Comparison of ENCODE assay signal across 8 cellular contexts in the genomic region with DNA sequence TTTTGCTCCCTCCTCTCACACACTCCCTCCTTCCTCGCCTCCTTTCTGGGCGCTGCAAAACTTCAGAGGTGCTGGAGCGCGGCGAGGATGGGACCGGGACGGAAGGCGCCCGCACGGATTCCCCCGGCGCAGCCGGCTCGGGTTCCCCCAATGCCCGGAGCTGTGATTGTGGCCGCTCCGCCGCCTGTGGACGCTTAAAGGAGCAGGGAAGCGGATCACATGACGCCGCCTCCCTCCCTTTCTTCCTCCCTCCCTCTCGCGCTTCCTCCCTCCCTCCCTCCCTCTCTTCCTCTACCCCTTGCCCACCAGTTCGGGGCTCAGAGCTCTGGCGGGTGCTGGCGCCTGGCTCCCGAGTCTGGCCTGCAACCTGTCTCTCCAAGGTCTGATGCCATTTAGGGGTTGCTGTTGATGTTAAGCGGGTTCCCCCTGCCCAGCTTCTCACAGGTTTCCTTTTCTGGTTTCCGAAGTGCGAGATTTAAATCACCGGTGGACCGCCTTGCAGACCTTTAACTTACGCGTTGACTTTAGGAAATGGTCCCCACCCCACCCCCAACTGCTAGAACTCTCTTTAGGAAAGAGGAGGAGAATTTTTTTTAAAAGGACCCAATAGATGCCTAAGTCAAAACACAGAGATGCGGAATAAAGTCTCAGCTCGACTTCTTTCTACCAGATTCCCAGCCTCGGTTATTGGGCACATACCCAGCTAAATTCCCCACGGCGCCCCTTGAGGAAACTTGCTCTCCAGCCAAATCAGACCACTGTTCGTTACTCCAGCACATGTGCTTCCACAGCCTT. TPM values are rescaled to one million over a fixed set of nuclear protein-coding genes. Genes with fewer than 3 reads are reported as not detected.
DNase-seq lines count a peak whose midpoint lies in the region; ATAC-seq and TF ChIP-seq lines count a peak whose summit lies in the region.

A gene (minus strand): TSS at position 170 of the 795 bp plus-strand sequence. CDS start 224 bp downstream, outside the sequence.

- DNase-seq in ELF-1 (ENCODE audit: low read depth, low spot score) (peak; percentile 90), NCI-H1694 treated with DMSO at 0.1 percent for 48 hours (lab: John Stamatoyannopoulos, UW) (peak; percentile 26), anterior cingulate cortex (lab: John Stamatoyannopoulos, UW) (peak in 57 of 58 donors; percentile 17 to 86 (median 68)), left ventricle myocardium inferior (peak; percentile 82), trophoblast cell (peak in 1 of 2 donors; percentile 42)
- no peak for DNase-seq in activated CD4-positive, alpha-beta memory T cell treated with anti-CD3 and anti-CD28 coated beads, Interleukin-2, amount 10 ng/mL, durations not matched to agents 7 days and 5 days
- DNase-seq in activated CD4-positive, CD25-positive, alpha-beta regulatory T cell treated with anti-CD3 and anti-CD28 coated beads, Interleukin-2, amount 50 U/mL, for 72 hours: no peak

- peak within 1 kb of the TSS; percentile 98 for H3K9ac ChIP-seq in trophoblast cell (ENCODE audit: low read length)

- no peak for ATAC-seq in HG03469 (IDR thresholded peaks at IDR 0.05; ENCODE audit: unreplicated experiment)

- peak within 1 kb of the TSS; percentile 19 for H4K12ac ChIP-seq in trophoblast cell (ENCODE audit: low read depth, low read length)

- H3K4ac ChIP-seq in trophoblast cell (ENCODE audit: low read depth, low read length): peak within 1 kb of the TSS; percentile 93

- H3K36me3 ChIP-seq in left ventricle myocardium inferior (no peaks in the 10 kb centered on the region), trophoblast cell (ENCODE audit: control insufficient read depth in 1 of 2, insufficient read depth in 2 of 2, low read length in 2 of 2) (no peaks in the 10 kb centered on the region)

- H3K4me3 ChIP-seq in left ventricle myocardium inferior (peak within 1 kb of the TSS; percentile 78), trophoblast cell (ENCODE audit: low read depth, low read length) (peak within 1 kb of the TSS; percentile 91)

- H3K27ac ChIP-seq in left ventricle myocardium inferior (replicated peaks) (peak within 1 kb of the TSS; percentile 83), trophoblast cell (ENCODE audit: low read depth, low read length) (peak within 1 kb of the TSS; percentile 60)

- CTCF ChIA-PET in activated CD4-positive, alpha-beta memory T cell treated with anti-CD3 and anti-CD28 coated beads, Interleukin-2, amount 10 ng/mL, durations not matched to agents 7 days and 5 days (lab: Charles Lee): no interaction called here

- H2BK120ac ChIP-seq in trophoblast cell (ENCODE audit: insufficient read depth, low read length, poor library complexity): peak within 1 kb of the TSS; percentile 67

- no CpG with 5 or more reads among the region's 41 CpGs for WGBS in trophoblast cell (ENCODE audit: extremely low coverage, insufficient coverage, insufficient read length)

- peak within 1 kb of the TSS; percentile 69 for H2AFZ ChIP-seq in trophoblast cell (ENCODE audit: insufficient read depth, low read length, poor library complexity)

- no peaks in the 10 kb centered on the region for H3K27me3 ChIP-seq in left ventricle myocardium inferior (ENCODE audit: low read depth)
- no peaks in the 10 kb centered on the region for H3K27me3 ChIP-seq in trophoblast cell (ENCODE audit: insufficient read depth, low read length)

- peaks cover 8% of the 10 kb centered on the region for H3K4me1 Mint-ChIP-seq in activated CD4-positive, alpha-beta memory T cell treated with anti-CD3 and anti-CD28 coated beads, Interleukin-2, amount 10 ng/mL, durations not matched to agents 7 days and 5 days

- H3K79me1 ChIP-seq in trophoblast cell (ENCODE audit: low read length): peaks cover 19% of the 10 kb centered on the region

- H3K18ac ChIP-seq in trophoblast cell (ENCODE audit: low read length): peak within 1 kb of the TSS; percentile 81

- H4K8ac ChIP-seq in trophoblast cell (ENCODE audit: low read depth, low read length): peak within 1 kb of the TSS; percentile 70

- H2BK5ac ChIP-seq in trophoblast cell (ENCODE audit: low read depth, low read length, poor library complexity): peak within 1 kb of the TSS; percentile 79

- no peak within 1 kb of the TSS for H3K27ac Mint-ChIP-seq in activated CD4-positive, alpha-beta memory T cell treated with anti-CD3 and anti-CD28 coated beads, Interleukin-2, amount 10 ng/mL, durations not matched to agents 7 days and 5 days

- no peak within 1 kb of the TSS for H3K23ac ChIP-seq in trophoblast cell (ENCODE audit: low read length)

- peak; percentile 40 for TF ChIP-seq CTCF in left ventricle myocardium inferior (IDR thresholded peaks at IDR 0.05; ENCODE audit: borderline replicate concordance)

- H3K4me2 ChIP-seq in trophoblast cell (ENCODE audit: low read length): peak within 1 kb of the TSS; percentile 95

- H3K9me3 ChIP-seq in left ventricle myocardium inferior (replicated peaks) (no peaks in the 10 kb centered on the region), trophoblast cell (ENCODE audit: insufficient read depth, low read depth, low read length) (no peaks in the 10 kb centered on the region)

- H3K9me3 Mint-ChIP-seq in activated CD4-positive, alpha-beta memory T cell treated with anti-CD3 and anti-CD28 coated beads, Interleukin-2, amount 10 ng/mL, durations not matched to agents 7 days and 5 days: no peaks in the 10 kb centered on the region

- H2BK12ac ChIP-seq in trophoblast cell (ENCODE audit: low read length): peak within 1 kb of the TSS; percentile 59

- peak within 1 kb of the TSS; percentile 77 for H4K91ac ChIP-seq in trophoblast cell (ENCODE audit: low read depth, low read length)

- peak within 1 kb of the TSS; percentile 18 for H2AK5ac ChIP-seq in trophoblast cell (ENCODE audit: low read length)

- peaks cover 48% of the 10 kb centered on the region for H3K27me3 Mint-ChIP-seq in activated CD4-positive, alpha-beta memory T cell treated with anti-CD3 and anti-CD28 coated beads, Interleukin-2, amount 10 ng/mL, durations not matched to agents 7 days and 5 days

- H3K79me2 ChIP-seq in trophoblast cell (ENCODE audit: control insufficient read depth, insufficient read depth, low read length, poor library complexity): peaks cover 29% of the 10 kb centered on the region

- H3K14ac ChIP-seq in trophoblast cell (ENCODE audit: low read length): peak within 1 kb of the TSS; percentile 67

- POLR2A ChIA-PET in activated CD4-positive, alpha-beta memory T cell treated with anti-CD3 and anti-CD28 coated beads, Interleukin-2, amount 10 ng/mL, durations not matched to agents 7 days and 5 days (lab: Charles Lee): no interaction called here

- no peak within 1 kb of the TSS for H3K4me3 Mint-ChIP-seq in activated CD4-positive, alpha-beta memory T cell treated with anti-CD3 and anti-CD28 coated beads, Interleukin-2, amount 10 ng/mL, durations not matched to agents 7 days and 5 days

- intact Hi-C loops in left ventricle myocardium inferior (cut with micrococcal nuclease): no loop called here

- H3K36me3 Mint-ChIP-seq in activated CD4-positive, alpha-beta memory T cell treated with anti-CD3 and anti-CD28 coated beads, Interleukin-2, amount 10 ng/mL, durations not matched to agents 7 days and 5 days (ENCODE audit: low read depth): no peaks in the 10 kb centered on the region

- peaks cover 52% of the 10 kb centered on the region for H3K4me1 ChIP-seq in left ventricle myocardium inferior
- peaks cover 0 to 3% of the 10 kb centered on the region in 2 experiments for H3K4me1 ChIP-seq in trophoblast cell (ENCODE audit: control insufficient read depth in 1 of 2, insufficient read depth in 2 of 2, low read length in 2 of 2)

RNA-seq across cellular contexts. Expression of the gene that starts here (rescaled TPM):
- total RNA-seq in left ventricle myocardium inferior: 113 TPM
- 633 and 667 TPM in 2 replicates for polyA plus RNA-seq in trophoblast cell (2013)
- total RNA-seq in activated CD4-positive, alpha-beta memory T cell treated with anti-CD3 and anti-CD28 coated beads, Interleukin-2, amount 10 ng/mL, durations not matched to agents 7 days and 5 days: not detected

Comparison
In these comparisons a context has a peak if more than half of its experiments do, and no peak if none do; other contexts are left out.
1. RNA of the gene that starts here (total RNA-seq): 113 TPM in left ventricle myocardium inferior (single experiment); not detected in activated CD4-positive, alpha-beta memory T cell treated with anti-CD3 and anti-CD28 coated beads, Interleukin-2, amount 10 ng/mL, durations not matched to agents 7 days and 5 days; every median in the first group is over 100 times any median in the second.
2. DNase-seq: peak in ELF-1 (single experiment), NCI-H1694 treated with DMSO at 0.1 percent for 48 hours (single experiment), anterior cingulate cortex (57 of 58) and left ventricle myocardium inferior (single experiment); none in activated CD4-positive, alpha-beta memory T cell treated with anti-CD3 and anti-CD28 coated beads, Interleukin-2, amount 10 ng/mL, durations not matched to agents 7 days and 5 days (single experiment) and activated CD4-positive, CD25-positive, alpha-beta regulatory T cell treated with anti-CD3 and anti-CD28 coated beads, Interleukin-2, amount 50 U/mL, for 72 hours (single experiment).